In the genomic region with DNA sequence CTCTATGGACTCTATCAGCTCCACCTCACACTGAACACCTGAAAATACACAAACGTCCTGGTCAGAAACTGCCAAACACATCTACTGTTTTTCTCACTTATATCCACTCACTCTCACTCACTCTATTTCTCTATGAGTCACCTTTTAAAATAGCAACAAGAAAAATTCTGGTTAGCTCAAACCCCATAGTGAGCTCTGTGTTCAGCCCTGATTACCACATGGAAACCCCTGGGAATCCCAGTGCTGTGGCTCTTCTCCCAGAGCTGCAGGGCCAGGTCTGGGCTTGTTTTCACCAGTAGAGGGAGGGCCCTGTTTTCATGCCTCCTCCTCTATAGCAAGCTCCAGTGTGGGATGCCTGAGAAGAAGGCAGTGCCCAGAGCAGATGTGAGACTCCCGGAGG, we compare ENCODE assay signal across 16 cellular contexts.
DNase-seq lines count a peak whose midpoint lies in the region; ATAC-seq and TF ChIP-seq lines count a peak whose summit lies in the region.
"Had no signal": no experiment of that assay in that cellular context is flagged by ENCODE, and none has a peak within 500 bp of the region (broad histone marks: within the 10 kb centered on the region; RNA-seq: fewer than 3 reads in every experiment).

No MANE protein-coding gene starts in this region.

- H3K27ac ChIP-seq in SK-N-SH (ENCODE audit: low read depth in 2 of 2, low read length in 1 of 2) = no peak overlapping the region
- H3K27ac ChIP-seq in osteoblast (ENCODE audit: low read depth, low read length) = no peak overlapping the region
- H3K27ac ChIP-seq: tibial nerve had no signal

- DNase-seq in Caki2 (ENCODE audit: low read depth) (peak; percentile 10), SK-N-SH (no peak), osteoblast (ENCODE audit: insufficient read length, low spot score, missing footprints) (no peak), HT-29 (ENCODE audit: low spot score) (no peak), CD1c-positive myeloid dendritic cell (ENCODE audit: extremely low spot score) (no peak), GDM1 (lab: John Stamatoyannopoulos, UW) (no peak)
- DNase-seq: activated gamma-delta T cell treated with Interleukin-2 at 50 U/mL for 16 hours; KBM-7; natural killer cell; NCI-H1694 treated with DMSO at 0.1 percent for 48 hours; retina; stimulated activated CD4-positive, alpha-beta T cell treated with anti-CD3 and anti-CD28 coated beads, Interleukin-1b, Interleukin-23, amount 100 ng/mL, for 48 hours; stimulated activated CD8-positive, alpha-beta memory T cell treated with anti-CD3 and anti-CD28 coated beads, Interleukin-4, amount 100 ng/mL, for 48 hours had no signal

- TF ChIP-seq EP300 in SK-N-SH (IDR thresholded peaks at IDR 0.05; ENCODE audit: borderline replicate concordance in 1 of 2, low read depth in 1 of 2, low read length in 1 of 2) = no peak

- H3K27me3 ChIP-seq in SK-N-SH (ENCODE audit: insufficient read depth) (peaks cover 20% of the 10 kb centered on the region; the same call in 1 of the 2 replicates), osteoblast (ENCODE audit: insufficient read depth, low read length) (no peaks in the 10 kb centered on the region)
- H3K27me3 ChIP-seq: tibial nerve had no signal

- H3K9me3 ChIP-seq in SK-N-SH (no peaks in the 10 kb centered on the region), osteoblast (ENCODE audit: low read depth, low read length) (no peaks in the 10 kb centered on the region)
- H3K9me3 ChIP-seq: tibial nerve had no signal

- H4K20me1 ChIP-seq in SK-N-SH (ENCODE audit: insufficient read depth) (no peaks in the 10 kb centered on the region), osteoblast (ENCODE audit: insufficient read depth, low read length) (no peaks in the 10 kb centered on the region)

- no peak overlapping the region for H3K4me2 ChIP-seq in SK-N-SH
- no peak overlapping the region for H3K4me2 ChIP-seq in osteoblast (ENCODE audit: insufficient read depth, low read length)

- CTCF ChIA-PET in SK-N-SH (lab: Yijun Ruan, JAX) = interaction anchor here (1.9 kb wide), 1 partner anchor 10 kb away, joined by 5 read pairs; no protein-coding TSS in a partner anchor

- no peak for TF ChIP-seq RAD21 in SK-N-SH (IDR thresholded peaks at IDR 0.05; ENCODE audit: low read length)

- no peaks in the 10 kb centered on the region for H3K4me1 ChIP-seq in SK-N-SH (ENCODE audit: control insufficient read depth in 1 of 2, insufficient read depth in 2 of 2, low read depth in 1 of 2, low read length in 1 of 2)
- H3K4me1 ChIP-seq in osteoblast (ENCODE audit: insufficient read depth, low read length) = no peaks in the 10 kb centered on the region
- H3K4me1 ChIP-seq: tibial nerve had no signal

- H3K9ac ChIP-seq in SK-N-SH = no peak overlapping the region

- H2AFZ ChIP-seq in SK-N-SH (ENCODE audit: low read depth) (no peak overlapping the region), osteoblast (ENCODE audit: low read length) (no peak overlapping the region)

- POLR2A ChIA-PET in SK-N-SH (lab: Yijun Ruan, JAX) = no interaction called here

- no peak overlapping the region for H3K4me3 ChIP-seq in SK-N-SH (ENCODE audit: low read depth in 2 of 2, low read length in 1 of 2)
- H3K4me3 ChIP-seq in osteoblast (ENCODE audit: insufficient read depth, low read length) = no peak overlapping the region
- H3K4me3 ChIP-seq: tibial nerve had no signal

- 8% methylated on average over 2 of the region's 2 CpGs for WGBS in SK-N-SH (ENCODE audit: low lambda C conversion rate)

- H3K36me3 ChIP-seq in SK-N-SH (replicated peaks in 1 of 2; ENCODE audit: control insufficient read depth in 1 of 2, insufficient read depth in 2 of 2, low read length in 1 of 2) = no peaks in the 10 kb centered on the region
- H3K36me3 ChIP-seq in osteoblast (ENCODE audit: insufficient read depth, low read length) = no peaks in the 10 kb centered on the region
- H3K36me3 ChIP-seq: tibial nerve had no signal

- no peaks in the 10 kb centered on the region for H3F3A ChIP-seq in SK-N-SH (replicated peaks; ENCODE audit: insufficient read depth)

- no peaks in the 10 kb centered on the region for H3K9me2 ChIP-seq in SK-N-SH

- in situ Hi-C loops in Caki2 (cut with HindIII; ENCODE audit: low pct_unique_long_range_greater_than_20kb, low sequenced_read_pairs) = no loop called here

- TF ChIP-seq CTCF in SK-N-SH (IDR thresholded peaks at IDR 0.05) (0 out of 2 replicates have a peak, but pooled peaks have one; percentile 10), osteoblast (IDR thresholded peaks at IDR 0.05; ENCODE audit: extremely low read depth, low read depth, low read length) (no peak)

- H3K79me2 ChIP-seq in SK-N-SH (ENCODE audit: insufficient read depth) (no peaks in the 10 kb centered on the region), osteoblast (ENCODE audit: insufficient read depth, low read length) (no peaks in the 10 kb centered on the region)

- peak; percentile 68 for ATAC-seq in GM18502 (IDR thresholded peaks at IDR 0.05; ENCODE audit: poor library complexity, unreplicated experiment)
- peak; percentile 40 for ATAC-seq in HG03103 (IDR thresholded peaks at IDR 0.05; ENCODE audit: low read depth, unreplicated experiment)
- ATAC-seq: natural killer cell had no signal

TF ChIP-seq in SK-N-SH, 30 proteins besides CTCF, POLR2A, EP300 and RAD21:
- TF ChIP-seq, protein P1, sequence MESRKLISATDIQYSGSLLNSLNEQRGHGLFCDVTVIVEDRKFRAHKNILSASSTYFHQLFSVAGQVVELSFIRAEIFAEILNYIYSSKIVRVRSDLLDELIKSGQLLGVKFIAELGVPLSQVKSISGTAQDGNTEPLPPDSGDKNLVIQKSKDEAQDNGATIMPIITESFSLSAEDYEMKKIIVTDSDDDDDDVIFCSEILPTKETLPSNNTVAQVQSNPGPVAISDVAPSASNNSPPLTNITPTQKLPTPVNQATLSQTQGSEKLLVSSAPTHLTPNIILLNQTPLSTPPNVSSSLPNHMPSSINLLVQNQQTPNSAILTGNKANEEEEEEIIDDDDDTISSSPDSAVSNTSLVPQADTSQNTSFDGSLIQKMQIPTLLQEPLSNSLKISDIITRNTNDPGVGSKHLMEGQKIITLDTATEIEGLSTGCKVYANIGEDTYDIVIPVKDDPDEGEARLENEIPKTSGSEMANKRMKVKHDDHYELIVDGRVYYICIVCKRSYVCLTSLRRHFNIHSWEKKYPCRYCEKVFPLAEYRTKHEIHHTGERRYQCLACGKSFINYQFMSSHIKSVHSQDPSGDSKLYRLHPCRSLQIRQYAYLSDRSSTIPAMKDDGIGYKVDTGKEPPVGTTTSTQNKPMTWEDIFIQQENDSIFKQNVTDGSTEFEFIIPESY (IDR thresholded peaks at IDR 0.05; ENCODE audit: borderline replicate concordance, low read depth) = no peak
- TF ChIP-seq USF1 (IDR thresholded peaks at IDR 0.05; ENCODE audit: borderline replicate concordance, low read depth) (no peak), USF2 (IDR thresholded peaks at IDR 0.05; ENCODE audit: borderline replicate concordance, low read depth, low read length) (no peak), SIN3A (IDR thresholded peaks at IDR 0.05; ENCODE audit: borderline replicate concordance, low read depth, low read length) (no peak)
